In genomic region chr2:16249269-16250055, GRCh38 we compare ENCODE assay signal across 1 cellular context.
A peak's percentile ranks its signal among the peaks of the same experiment; 100 is the strongest.
TF ChIP-seq lines count a peak whose summit lies in the region.

No MANE protein-coding gene starts in this region.

TF ChIP-seq in H1, 55 proteins besides CTCF, POLR2A, EP300 and RAD21:
- TF ChIP-seq E2F6 (IDR thresholded peaks at IDR 0.05) (0 out of 2 replicates have a peak, but pooled peaks have one; percentile 2), RXRA (IDR thresholded peaks at IDR 0.05; ENCODE audit: insufficient read depth, low read depth, low read length) (no peak)
